Comparison of ENCODE assay signal across 33 cellular contexts in genomic region chr2:227767830-227768229, GRCh38. TPM values are rescaled to one million over a fixed set of nuclear protein-coding genes. Genes with fewer than 3 reads are reported as not detected.
"Had no signal": no experiment of that assay in that cellular context is flagged by ENCODE, and none has a peak within 500 bp of the region (broad histone marks: within the 10 kb centered on the region; RNA-seq: fewer than 3 reads in every experiment).

No MANE protein-coding gene starts in this region.

- FAIRE-seq: colon, keratinocyte had no signal

- H3K27ac ChIP-seq: epithelial cell of prostate, esophagus squamous epithelium, neural progenitor cell, prostate gland, sigmoid colon, thoracic aorta, tibial nerve, upper lobe of right lung, uterus had no signal

- H3K9ac ChIP-seq: neural progenitor cell had no signal

- H3K36me3 Mint-ChIP-seq: memory B cell; naive thymus-derived CD4-positive, alpha-beta T cell; neural progenitor cell; stimulated activated effector memory CD8-positive, alpha-beta T cell treated with anti-CD3 and anti-CD28 coated beads, Interleukin-12 subunit alpha, Interleukin-12 subunit beta, amount 100 ng/mL, for 72 hours had no signal

- H3K4me3 Mint-ChIP-seq: dendritic cell treated with granulocyte-macrophage colony-stimulating factor and Interleukin-4, amounts not matched to agents 40 ng/mL and 50 ng/mL, for 4 days; endodermal cell; memory B cell; naive thymus-derived CD4-positive, alpha-beta T cell; nephron; neural progenitor cell; stimulated activated effector memory CD8-positive, alpha-beta T cell treated with anti-CD3 and anti-CD28 coated beads, Interleukin-12 subunit alpha, Interleukin-12 subunit beta, amount 100 ng/mL, for 72 hours had no signal

- H3K27ac Mint-ChIP-seq: dendritic cell treated with granulocyte-macrophage colony-stimulating factor and Interleukin-4, amounts not matched to agents 40 ng/mL and 50 ng/mL, for 4 days; endodermal cell; memory B cell; naive thymus-derived CD4-positive, alpha-beta T cell; nephron; neural progenitor cell; stimulated activated effector memory CD8-positive, alpha-beta T cell treated with anti-CD3 and anti-CD28 coated beads, Interleukin-12 subunit alpha, Interleukin-12 subunit beta, amount 100 ng/mL, for 72 hours had no signal

- ATAC-seq: naive thymus-derived CD4-positive, alpha-beta T cell; right cardiac atrium; stimulated activated effector memory CD8-positive, alpha-beta T cell treated with anti-CD3 and anti-CD28 coated beads, Interleukin-12 subunit alpha, Interleukin-12 subunit beta, amount 100 ng/mL, for 72 hours; stimulated activated naive CD8-positive, alpha-beta T cell treated with anti-CD3 and anti-CD28 coated beads, Interleukin-15, Interleukin-2, amounts not matched to agents 100 U/mL and 50 U/mL, for 24 hours; upper lobe of right lung had no signal

- H3K4me2 ChIP-seq: neural progenitor cell had no signal

- H3K4me1 ChIP-seq: neural progenitor cell, prostate gland, upper lobe of right lung, uterus had no signal

- H3K9me3 ChIP-seq: esophagus squamous epithelium, prostate gland, sigmoid colon, thoracic aorta, tibial nerve, upper lobe of right lung, uterus had no signal

- H3K27me3 Mint-ChIP-seq: dendritic cell treated with granulocyte-macrophage colony-stimulating factor and Interleukin-4, amounts not matched to agents 40 ng/mL and 50 ng/mL, for 4 days had no signal

- DNase-seq: effector CD8-positive, alpha-beta T cell; endodermal cell; esophagus squamous epithelium; foreskin melanocyte; midbrain; naive thymus-derived CD4-positive, alpha-beta T cell; nucleus accumbens; sigmoid colon; stimulated activated CD4-positive, alpha-beta T cell treated with anti-CD3 and anti-CD28 coated beads, Interleukin-2, amount 100 ng/mL, for 24 hours; stimulated activated CD4-positive, alpha-beta T cell treated with anti-CD3 and anti-CD28 coated beads, Interleukin-4, amount 100 ng/mL, for 24 hours; stimulated activated naive CD8-positive, alpha-beta T cell treated with anti-CD3 and anti-CD28 coated beads, Interleukin-15, Interleukin-2, amounts not matched to agents 100 U/mL and 50 U/mL, for 24 hours; substantia nigra; upper lobe of right lung; uterus had no signal

- H3K9me3 Mint-ChIP-seq: dendritic cell treated with granulocyte-macrophage colony-stimulating factor and Interleukin-4, amounts not matched to agents 40 ng/mL and 50 ng/mL, for 4 days; endodermal cell; memory B cell; naive thymus-derived CD4-positive, alpha-beta T cell; nephron; neural progenitor cell; stimulated activated effector memory CD8-positive, alpha-beta T cell treated with anti-CD3 and anti-CD28 coated beads, Interleukin-12 subunit alpha, Interleukin-12 subunit beta, amount 100 ng/mL, for 72 hours had no signal

- H3K36me3 ChIP-seq: esophagus squamous epithelium, neural progenitor cell, prostate gland, sigmoid colon, thoracic aorta, tibial nerve, upper lobe of right lung, uterus had no signal

- H3K27me3 ChIP-seq: esophagus squamous epithelium, neural progenitor cell, sigmoid colon, tibial nerve, upper lobe of right lung, uterus had no signal

- H3K4me3 ChIP-seq: esophagus squamous epithelium, lung, neural progenitor cell, prostate gland, sigmoid colon, thoracic aorta, tibial nerve, upper lobe of right lung, uterus had no signal

- H2AFZ ChIP-seq: neural progenitor cell had no signal

RNA-seq across cellular contexts. Expression of gene SCYGR8, which starts 22.1 kb away (rescaled TPM):
- total RNA-seq: cerebellum; endodermal cell; esophagus squamous epithelium; liver; lung; mucosa of gallbladder; naive thymus-derived CD4-positive, alpha-beta T cell; osteocyte; prostate gland; renal cortical epithelial cell; right cardiac atrium; sigmoid colon; skeletal muscle tissue; thoracic aorta; tibial nerve; upper lobe of right lung; uterus had no signal
- polyA plus RNA-seq: keratinocyte; liver; lung; naive thymus-derived CD4-positive, alpha-beta T cell; right cardiac atrium; sigmoid colon had no signal

RNA-seq across cellular contexts. Expression of gene SCYGR7, which starts 39.7 kb away (rescaled TPM):
- total RNA-seq: cerebellum; endodermal cell; esophagus squamous epithelium; liver; lung; mucosa of gallbladder; naive thymus-derived CD4-positive, alpha-beta T cell; osteocyte; prostate gland; renal cortical epithelial cell; right cardiac atrium; sigmoid colon; skeletal muscle tissue; thoracic aorta; tibial nerve; upper lobe of right lung; uterus had no signal
- polyA plus RNA-seq: keratinocyte; liver; lung; naive thymus-derived CD4-positive, alpha-beta T cell; right cardiac atrium; sigmoid colon had no signal

RNA-seq across cellular contexts. Expression of gene SCYGR6, which starts 43.3 kb away (rescaled TPM):
- total RNA-seq: cerebellum; endodermal cell; esophagus squamous epithelium; liver; lung; mucosa of gallbladder; naive thymus-derived CD4-positive, alpha-beta T cell; osteocyte; prostate gland; renal cortical epithelial cell; right cardiac atrium; sigmoid colon; skeletal muscle tissue; thoracic aorta; tibial nerve; upper lobe of right lung; uterus had no signal
- polyA plus RNA-seq: keratinocyte; liver; lung; naive thymus-derived CD4-positive, alpha-beta T cell; right cardiac atrium; sigmoid colon had no signal

RNA-seq across cellular contexts. Expression of gene CCL20, which starts 45.8 kb away (rescaled TPM):
- total RNA-seq: cerebellum, endodermal cell, osteocyte, right cardiac atrium, skeletal muscle tissue, tibial nerve, uterus had no signal
- polyA plus RNA-seq: naive thymus-derived CD4-positive, alpha-beta T cell; right cardiac atrium had no signal

RNA-seq across cellular contexts. Expression of gene SLC19A3, which starts 50.0 kb away (rescaled TPM):
- total RNA-seq: naive thymus-derived CD4-positive, alpha-beta T cell; osteocyte had no signal
- polyA plus RNA-seq: naive thymus-derived CD4-positive, alpha-beta T cell had no signal
